13 cellular contexts compared by ENCODE assay signal in genomic region chr2:184920451-184920965, GRCh38.
"Had no signal": no experiment of that assay in that cellular context is flagged by ENCODE, and none has a peak within 500 bp of the region (broad histone marks: within the 10 kb centered on the region; RNA-seq: fewer than 3 reads in every experiment).

No MANE protein-coding gene starts in this region.

- DNase-seq: activated B cell treated with CpG ODN at 0.5 μM for 24 hours; activated CD4-positive, alpha-beta T cell treated with anti-CD3 and anti-CD28 coated beads, Interleukin-2, amount 50 U/mL, for 1 hour; activated naive CD4-positive, alpha-beta T cell treated with anti-CD3 and anti-CD28 coated beads, Interleukin-2, amount 50 U/mL, for 16 hours; activated T-cell treated with anti-CD3 and anti-CD28 coated beads for 4 hours; lower lobe of right lung; naive thymus-derived CD8-positive, alpha-beta T cell; right cardiac atrium; small intestine; T-helper 17 cell; tibial artery had no signal

- H3K36me3 Mint-ChIP-seq: naive thymus-derived CD8-positive, alpha-beta T cell had no signal

- ATAC-seq: lower lobe of right lung; naive thymus-derived CD8-positive, alpha-beta T cell; right cardiac atrium; T-helper 17 cell had no signal

- H3K4me3 ChIP-seq: lower lobe of right lung, tibial artery, vagina had no signal

- H3K27ac ChIP-seq: lower lobe of right lung, neutrophil, tibial artery, vagina had no signal

- H3K27me3 Mint-ChIP-seq: activated B cell treated with CpG ODN at 0.5 μM for 24 hours; naive thymus-derived CD8-positive, alpha-beta T cell; T-helper 17 cell had no signal

- H3K4me1 Mint-ChIP-seq: activated B cell treated with CpG ODN at 0.5 μM for 24 hours; naive thymus-derived CD8-positive, alpha-beta T cell; T-helper 17 cell had no signal

- H3K27ac Mint-ChIP-seq: activated B cell treated with CpG ODN at 0.5 μM for 24 hours; activated T-helper 2 cell treated with anti-CD3 and anti-CD28 coated beads, Interferon-gamma antibody, Interleukin-2, Interleukin-4, amounts not matched to agents 10 μg/mL and 5 μg/mL and 100 μg/mL, durations not matched to agents 14 hours and 24 hours and 36 hours; naive thymus-derived CD8-positive, alpha-beta T cell; T-helper 17 cell had no signal

- H3K36me3 ChIP-seq: lower lobe of right lung, neutrophil, tibial artery, vagina had no signal

- H3K9me3 ChIP-seq: lower lobe of right lung, neutrophil, tibial artery, vagina had no signal

- H3K4me3 Mint-ChIP-seq: activated B cell treated with CpG ODN at 0.5 μM for 24 hours; naive thymus-derived CD8-positive, alpha-beta T cell; T-helper 17 cell had no signal

- H3K4me1 ChIP-seq: lower lobe of right lung, tibial artery, vagina had no signal

- H3K27me3 ChIP-seq: neutrophil, tibial artery, vagina had no signal
